Comparison of ENCODE assay signal across 1 cellular context in genomic region chr20:45011108-45011526, GRCh38.
TF ChIP-seq lines count a peak whose summit lies in the region.

No MANE protein-coding gene starts in this region.

TF ChIP-seq in H1, 55 proteins besides CTCF, POLR2A, EP300 and RAD21 (continued from another document):
- TF ChIP-seq ASH2L (IDR thresholded peaks at IDR 0.05; ENCODE audit: low read length): no peak
